Comparison of ENCODE assay signal across 8 cellular contexts in genomic region chr6:33768644-33769120, GRCh38. TPM values are rescaled to one million over a fixed set of nuclear protein-coding genes. Genes with fewer than 3 reads are reported as not detected.
DNase-seq lines count a peak whose midpoint lies in the region; ATAC-seq, FAIRE-seq and TF ChIP-seq lines count a peak whose summit lies in the region.

No MANE protein-coding gene starts in this region.

- DNase-seq in AG08396 (ENCODE audit: low spot score) = peak; percentile 86
- peak; percentile 57 for DNase-seq in GM19238 (ENCODE audit: insufficient read length, low spot score)
- DNase-seq in NCI-H446 (lab: John Stamatoyannopoulos, UW) = peak; percentile 19 to 65
- peak; percentile 69 to 70 for DNase-seq in activated CD4-positive, alpha-beta T cell treated with anti-CD3 and anti-CD28 coated beads for 24 hours (ENCODE audit: low read depth in 2 of 2)
- DNase-seq in choroid plexus epithelial cell (ENCODE audit: low read depth) = peak; percentile 91
- DNase-seq in HepG2 (ENCODE audit: low spot score) = peak; percentile 64
- DNase-seq in stimulated activated CD4-positive, alpha-beta T cell treated with anti-CD3 and anti-CD28 coated beads, TNF-alpha, amount 100 ng/mL, for 1 hour (ENCODE audit: low read depth in 3 of 3, low spot score in 1 of 3) = peak; percentile 29 to 64 (median 38)

- TF ChIP-seq CTCF in choroid plexus epithelial cell (conservative IDR thresholded peaks at IDR 0.05; ENCODE audit: low read depth, low read length) = peak; percentile 97
- TF ChIP-seq CTCF in HepG2 (CRISPR knock-in tag; IDR thresholded peaks at IDR 0.05) = peak; percentile 94

- H3K36me3 ChIP-seq in HepG2 (replicated peaks in 1 of 2; ENCODE audit: control insufficient read depth in 1 of 2, insufficient read depth in 2 of 2, low read length in 2 of 2) = peaks cover 8 to 14% of the 10 kb centered on the region in 2 experiments; a peak in 2 of 5 replicates

- peak overlapping the region; percentile 25; the same call in 1 of the 2 replicates for H3K4me2 ChIP-seq in HepG2 (ENCODE audit: low read depth, low read length)

- peaks cover 5% of the 10 kb centered on the region for H3K4me1 ChIP-seq in HepG2 (ENCODE audit: insufficient read depth, low read length)

- CTCF ChIA-PET in HepG2 (lab: Yijun Ruan, JAX; ENCODE audit: low intra/inter-chr PET ratio, low total read pairs) = interaction anchor here (0.6 to 1.4 kb wide), 4 partner anchors 24 to 386 kb away, joined by 3 to 11 read pairs (median 3); no protein-coding TSS in a partner anchor

- peaks cover 2 to 17% of the 10 kb centered on the region in 2 experiments; a peak in 3 of 5 replicates for H3K27me3 ChIP-seq in HepG2 (ENCODE audit: control insufficient read depth in 1 of 2, insufficient read depth in 2 of 2, low read length in 2 of 2)

- no peaks in the 10 kb centered on the region; the same call in 1 of the 2 replicates for H4K20me1 ChIP-seq in HepG2 (ENCODE audit: insufficient read depth, low read length)

- ATAC-seq in HepG2 (peak; percentile 89), HG03520 (IDR thresholded peaks at IDR 0.05; ENCODE audit: unreplicated experiment) (no peak)

- no peak overlapping the region for H3K9ac ChIP-seq in HepG2 (ENCODE audit: insufficient read depth, low read depth, low read length)

- BruUV-seq in HepG2 (replicated peaks; lab: Mats Ljungman, UMichigan) = no TSS peak

- 20% methylated on average over 7 of the region's 7 CpGs for WGBS in HepG2 (ENCODE audit: low lambda C conversion rate)

- intact Hi-C loops in HepG2 (cut with micrococcal nuclease; ENCODE audit: unreplicated experiment) = loop anchor here (1.0 kb wide), 1 partner anchor 259 kb away; no protein-coding TSS in a partner anchor

- TF ChIP-seq POLR2A in HepG2 (IDR thresholded peaks at IDR 0.05; ENCODE audit: insufficient read depth in 1 of 2, low read depth in 2 of 2, low read length in 2 of 2) = no peak

- TF ChIP-seq RAD21 in HepG2 (CRISPR knock-in tag; IDR thresholded peaks at IDR 0.05) = peak; percentile 69

- H2AFZ ChIP-seq in HepG2 (ENCODE audit: low read length) = no peak overlapping the region

- H3K79me2 ChIP-seq in HepG2 (ENCODE audit: insufficient read depth, low read length) = no peaks in the 10 kb centered on the region

- peak; percentile 82 for FAIRE-seq in HepG2 (lab: Jason Lieb, UNC)

- in situ Hi-C loops in HepG2 (cut with HindIII; ENCODE audit: extremely low pct_ligation_motif_present, low pct_unique_long_range_greater_than_20kb) = loop anchor here (10.0 kb wide), 1 partner anchor 386 kb away; no protein-coding TSS in a partner anchor

- no peak overlapping the region for H3K27ac ChIP-seq in HepG2 (ENCODE audit: extremely low read length, insufficient read depth, low read length)

- H3K4me3 ChIP-seq in choroid plexus epithelial cell (ENCODE audit: low read depth, low read length) (no peak overlapping the region), HepG2 (replicated peaks in 1 of 3; ENCODE audit: insufficient read depth in 1 of 3, low read depth in 2 of 3, low read length in 3 of 3) (no peak overlapping the region)

- POLR2A ChIA-PET in HepG2 (lab: Yijun Ruan, JAX) = no interaction called here

- no peaks in the 10 kb centered on the region for H3K9me3 ChIP-seq in HepG2 (ENCODE audit: low read length)

- TF ChIP-seq EP300 in HepG2 (IDR thresholded peaks at IDR 0.05; ENCODE audit: low read depth in 2 of 2, low read length in 2 of 2) (no peak), HepG2 (CRISPR knock-in tag; IDR thresholded peaks at IDR 0.05; ENCODE audit: borderline replicate concordance) (no peak)

RNA-seq across cellular contexts. Expression of gene LEMD2, which starts 20.2 kb away (rescaled TPM):
- 17.9 and 45.2 TPM in 2 replicates for total RNA-seq in HepG2 (2016; rRNA removed; fragmentation: Illumina TruSeq; extraction: Trizol)
- 14.2 and 15.8 TPM in 2 replicates for total RNA-seq in HepG2 (2016; cell fraction: cytosol; rRNA removed; fragmentation: Illumina TruSeq; extraction: Trizol; ENCODE audit: low read depth)
- 16.3 and 48.1 TPM in 2 replicates for total RNA-seq in HepG2 (2016; cell fraction: insoluble cytoplasmic fraction; rRNA removed; fragmentation: Illumina TruSeq; extraction: Trizol)
- total RNA-seq in HepG2 (2016; cell fraction: membrane; rRNA removed; fragmentation: Illumina TruSeq; extraction: Trizol) = 19.9 and 22.2 TPM in 2 replicates
- 44.0 and 55.5 TPM in 2 replicates for total RNA-seq in HepG2 (2016; cell fraction: nucleus; rRNA removed; fragmentation: Illumina TruSeq; extraction: Trizol)
- 62.9 and 76.2 TPM in 2 replicates for polyA plus RNA-seq in HepG2 (2011; rRNA removed)
- polyA plus RNA-seq in HepG2 (2011; cell fraction: cytosol; rRNA removed) = 45.0 and 49.7 TPM in 2 replicates
- polyA plus RNA-seq in HepG2 (2011; cell fraction: nucleus; rRNA removed) = 115 and 140 TPM in 2 replicates
- polyA plus RNA-seq in HepG2 (2012) = 46.9 and 65.3 TPM in 2 replicates
- polyA plus RNA-seq in HepG2 (2016; cell fraction: cytosol; fragmentation: Illumina TruSeq; extraction: Trizol; ENCODE audit: low read depth) = 6.6 and 7.4 TPM in 2 replicates
- polyA plus RNA-seq in HepG2 (2016; cell fraction: insoluble cytoplasmic fraction; fragmentation: Illumina TruSeq; extraction: Trizol; ENCODE audit: low read depth) = 14.0 and 18.6 TPM in 2 replicates
- polyA plus RNA-seq in HepG2 (2016; cell fraction: membrane; fragmentation: Illumina TruSeq; extraction: Trizol; ENCODE audit: low read depth) = 12.6 and 12.8 TPM in 2 replicates
- 87.5 and 97.1 TPM in 2 replicates for polyA plus RNA-seq in HepG2 (2016; cell fraction: nucleus; fragmentation: Illumina TruSeq; extraction: Trizol; ENCODE audit: insufficient read depth, low read depth)
- polyA minus RNA-seq in HepG2 (2011; rRNA and poly(A)+ RNA removed; ENCODE audit: low replicate concordance) = 43.4 and 90.0 TPM in 2 replicates
- 30.7 and 35.8 TPM in 2 replicates for polyA minus RNA-seq in HepG2 (2011; cell fraction: cytosol; rRNA and poly(A)+ RNA removed)
- polyA minus RNA-seq in HepG2 (2011; cell fraction: nucleus; rRNA and poly(A)+ RNA removed) = 80.9 and 103 TPM in 2 replicates

RNA-seq across cellular contexts. Expression of gene IP6K3, which starts 22.0 kb away (rescaled TPM):
- 0.11 and 0.44 TPM in 2 replicates for total RNA-seq in HepG2 (2016; rRNA removed; fragmentation: Illumina TruSeq; extraction: Trizol)
- total RNA-seq in HepG2 (2016; cell fraction: cytosol; rRNA removed; fragmentation: Illumina TruSeq; extraction: Trizol; ENCODE audit: low read depth) = 0.18 and 0.40 TPM in 2 replicates
- 0.28 and 0.52 TPM in 2 replicates for total RNA-seq in HepG2 (2016; cell fraction: insoluble cytoplasmic fraction; rRNA removed; fragmentation: Illumina TruSeq; extraction: Trizol)
- 0.17 TPM in 1 of 2 replicates, not detected in the other for total RNA-seq in HepG2 (2016; cell fraction: membrane; rRNA removed; fragmentation: Illumina TruSeq; extraction: Trizol)
- 0.53 TPM in 2 replicates for total RNA-seq in HepG2 (2016; cell fraction: nucleus; rRNA removed; fragmentation: Illumina TruSeq; extraction: Trizol)
- polyA plus RNA-seq in HepG2 (2011; rRNA removed) = 0.18 and 0.48 TPM in 2 replicates
- polyA plus RNA-seq in HepG2 (2011; cell fraction: cytosol; rRNA removed) = 0.16 and 0.22 TPM in 2 replicates
- 0.63 and 0.76 TPM in 2 replicates for polyA plus RNA-seq in HepG2 (2011; cell fraction: nucleus; rRNA removed)
- 0.13 TPM in 1 of 2 replicates, not detected in the other for polyA plus RNA-seq in HepG2 (2012)
- 0.20 and 0.21 TPM in 2 replicates for polyA plus RNA-seq in HepG2 (2016; cell fraction: cytosol; fragmentation: Illumina TruSeq; extraction: Trizol; ENCODE audit: low read depth)
- polyA plus RNA-seq in HepG2 (2016; cell fraction: insoluble cytoplasmic fraction; fragmentation: Illumina TruSeq; extraction: Trizol; ENCODE audit: low read depth) = 0.20 and 0.22 TPM in 2 replicates
- 0.86 TPM in 1 of 2 replicates, not detected in the other for polyA plus RNA-seq in HepG2 (2016; cell fraction: membrane; fragmentation: Illumina TruSeq; extraction: Trizol; ENCODE audit: low read depth)
- 0.40 and 0.75 TPM in 2 replicates for polyA plus RNA-seq in HepG2 (2016; cell fraction: nucleus; fragmentation: Illumina TruSeq; extraction: Trizol; ENCODE audit: insufficient read depth, low read depth)
- polyA minus RNA-seq in HepG2 (2011; rRNA and poly(A)+ RNA removed; ENCODE audit: low replicate concordance) = 0.18 TPM in 1 of 2 replicates, not detected in the other
- polyA minus RNA-seq in HepG2 (2011; cell fraction: cytosol; rRNA and poly(A)+ RNA removed) = 0.30 TPM in 1 of 2 replicates, not detected in the other
- 0.62 TPM in 1 of 2 replicates, not detected in the other for polyA minus RNA-seq in HepG2 (2011; cell fraction: nucleus; rRNA and poly(A)+ RNA removed)

RNA-seq across cellular contexts. Expression of gene MLN, which starts 35.1 kb away (rescaled TPM):
- total RNA-seq in HepG2 (2016; rRNA removed; fragmentation: Illumina TruSeq; extraction: Trizol) = not detected in 2 replicates
- total RNA-seq in HepG2 (2016; cell fraction: cytosol; rRNA removed; fragmentation: Illumina TruSeq; extraction: Trizol; ENCODE audit: low read depth) = not detected in 2 replicates
- total RNA-seq in HepG2 (2016; cell fraction: insoluble cytoplasmic fraction; rRNA removed; fragmentation: Illumina TruSeq; extraction: Trizol) = not detected in 2 replicates
- total RNA-seq in HepG2 (2016; cell fraction: membrane; rRNA removed; fragmentation: Illumina TruSeq; extraction: Trizol) = not detected in 2 replicates
- total RNA-seq in HepG2 (2016; cell fraction: nucleus; rRNA removed; fragmentation: Illumina TruSeq; extraction: Trizol) = not detected in 2 replicates
- polyA plus RNA-seq in HepG2 (2011; rRNA removed) = not detected in 2 replicates
- polyA plus RNA-seq in HepG2 (2011; cell fraction: cytosol; rRNA removed) = not detected in 2 replicates
- not detected in 2 replicates for polyA plus RNA-seq in HepG2 (2011; cell fraction: nucleus; rRNA removed)
- polyA plus RNA-seq in HepG2 (2012) = not detected in 2 replicates
- not detected in 2 replicates for polyA plus RNA-seq in HepG2 (2016; cell fraction: cytosol; fragmentation: Illumina TruSeq; extraction: Trizol; ENCODE audit: low read depth)
- not detected in 2 replicates for polyA plus RNA-seq in HepG2 (2016; cell fraction: insoluble cytoplasmic fraction; fragmentation: Illumina TruSeq; extraction: Trizol; ENCODE audit: low read depth)
- not detected in 2 replicates for polyA plus RNA-seq in HepG2 (2016; cell fraction: membrane; fragmentation: Illumina TruSeq; extraction: Trizol; ENCODE audit: low read depth)
- polyA plus RNA-seq in HepG2 (2016; cell fraction: nucleus; fragmentation: Illumina TruSeq; extraction: Trizol; ENCODE audit: insufficient read depth, low read depth) = not detected in 2 replicates
- polyA minus RNA-seq in HepG2 (2011; rRNA and poly(A)+ RNA removed; ENCODE audit: low replicate concordance) = not detected in 2 replicates
- polyA minus RNA-seq in HepG2 (2011; cell fraction: cytosol; rRNA and poly(A)+ RNA removed) = not detected in 2 replicates
- polyA minus RNA-seq in HepG2 (2011; cell fraction: nucleus; rRNA and poly(A)+ RNA removed) = not detected in 2 replicates

RNA-seq across cellular contexts. Expression of gene UQCC2, which starts 57.2 kb away (rescaled TPM):
- 238 and 273 TPM in 2 replicates for total RNA-seq in HepG2 (2016; rRNA removed; fragmentation: Illumina TruSeq; extraction: Trizol)
- 120 and 154 TPM in 2 replicates for total RNA-seq in HepG2 (2016; cell fraction: cytosol; rRNA removed; fragmentation: Illumina TruSeq; extraction: Trizol; ENCODE audit: low read depth)
- total RNA-seq in HepG2 (2016; cell fraction: insoluble cytoplasmic fraction; rRNA removed; fragmentation: Illumina TruSeq; extraction: Trizol) = 223 and 303 TPM in 2 replicates
- 160 and 207 TPM in 2 replicates for total RNA-seq in HepG2 (2016; cell fraction: membrane; rRNA removed; fragmentation: Illumina TruSeq; extraction: Trizol)
- total RNA-seq in HepG2 (2016; cell fraction: nucleus; rRNA removed; fragmentation: Illumina TruSeq; extraction: Trizol) = 53.9 and 66.5 TPM in 2 replicates
- 82.4 and 83.3 TPM in 2 replicates for polyA plus RNA-seq in HepG2 (2011; rRNA removed)
- polyA plus RNA-seq in HepG2 (2011; cell fraction: cytosol; rRNA removed) = 43.2 and 56.5 TPM in 2 replicates
- polyA plus RNA-seq in HepG2 (2011; cell fraction: nucleus; rRNA removed) = 25.4 and 25.6 TPM in 2 replicates
- polyA plus RNA-seq in HepG2 (2012) = 134 and 138 TPM in 2 replicates
- polyA plus RNA-seq in HepG2 (2016; cell fraction: cytosol; fragmentation: Illumina TruSeq; extraction: Trizol; ENCODE audit: low read depth) = 161 and 200 TPM in 2 replicates
- polyA plus RNA-seq in HepG2 (2016; cell fraction: insoluble cytoplasmic fraction; fragmentation: Illumina TruSeq; extraction: Trizol; ENCODE audit: low read depth) = 261 and 288 TPM in 2 replicates
- 151 and 202 TPM in 2 replicates for polyA plus RNA-seq in HepG2 (2016; cell fraction: membrane; fragmentation: Illumina TruSeq; extraction: Trizol; ENCODE audit: low read depth)
- polyA plus RNA-seq in HepG2 (2016; cell fraction: nucleus; fragmentation: Illumina TruSeq; extraction: Trizol; ENCODE audit: insufficient read depth, low read depth) = 129 and 150 TPM in 2 replicates
- polyA minus RNA-seq in HepG2 (2011; rRNA and poly(A)+ RNA removed; ENCODE audit: low replicate concordance) = 13.1 and 30.2 TPM in 2 replicates
- polyA minus RNA-seq in HepG2 (2011; cell fraction: cytosol; rRNA and poly(A)+ RNA removed) = 12.8 and 21.1 TPM in 2 replicates
- polyA minus RNA-seq in HepG2 (2011; cell fraction: nucleus; rRNA and poly(A)+ RNA removed) = 17.4 and 19.8 TPM in 2 replicates

Comparison
In these comparisons a context has a peak if more than half of its experiments do, and no peak if none do; other contexts are left out.
1. DNase-seq: peak in every context shown above with its lines; median percentile 91 in choroid plexus epithelial cell; 86 in AG08396; 70 in activated CD4-positive, alpha-beta T cell treated with anti-CD3 and anti-CD28 coated beads for 24 hours; 64 in HepG2; 57 in GM19238; 42 in NCI-H446; 38 in stimulated activated CD4-positive, alpha-beta T cell treated with anti-CD3 and anti-CD28 coated beads, TNF-alpha, amount 100 ng/mL, for 1 hour.